ENCODE assay signal across 23 cellular contexts in genomic region chr3:29977360-29977759, GRCh38.
DNase-seq lines count a peak whose midpoint lies in the region; TF ChIP-seq lines count a peak whose summit lies in the region.
"Had no signal": no experiment of that assay in that cellular context is flagged by ENCODE, and none has a peak within 500 bp of the region (broad histone marks: within the 10 kb centered on the region; RNA-seq: fewer than 3 reads in every experiment).

No MANE protein-coding gene starts in this region.

- DNase-seq in AG10803 (ENCODE audit: low read depth) (peak; percentile 73), amniotic epithelial cell (ENCODE audit: low read depth) (peak; percentile 30), choroid plexus epithelial cell (ENCODE audit: low read depth) (peak; percentile 19), fibroblast of the aortic adventitia (ENCODE audit: low read depth) (peak; percentile 43), Ammon's horn (ENCODE audit: low spot score) (no peak), NCI-H1417 treated with DMSO at 0.1 percent for 48 hours (lab: John Stamatoyannopoulos, UW) (no peak), AML-193 (lab: John Stamatoyannopoulos, UW) (no peak), SIG-M5 (lab: John Stamatoyannopoulos, UW) (no peak)
- DNase-seq: 8988T; CD8-positive, alpha-beta T cell; DMS79 treated with DMSO at 0.1 percent for 48 hours; GF-D8; H7; NCI-H1048; NCI-H1417; NCI-H187; NCI-H2081 treated with DMSO at 0.1 percent for 48 hours; NCI-H2171 treated with DMSO at 0.1 percent for 48 hours; NCI-H446; NCI-H524 treated with DMSO at 0.1 percent for 48 hours; NCI-H82; PC-9 had no signal

- no peak overlapping the region for H3K4me3 ChIP-seq in AG10803 (ENCODE audit: low read length)
- H3K4me3 ChIP-seq in choroid plexus epithelial cell (ENCODE audit: low read depth, low read length): no peak overlapping the region
- H3K4me3 ChIP-seq in fibroblast of the aortic adventitia (ENCODE audit: low read depth, low read length): no peak overlapping the region
- H3K4me3 ChIP-seq: PC-9, SJSA1 had no signal

- TF ChIP-seq CTCF in AG10803 (conservative IDR thresholded peaks at IDR 0.05; ENCODE audit: low read length) (no peak), choroid plexus epithelial cell (conservative IDR thresholded peaks at IDR 0.05; ENCODE audit: low read depth, low read length) (no peak), fibroblast of the aortic adventitia (IDR thresholded peaks at IDR 0.05; ENCODE audit: insufficient read depth, low read length) (no peak)

Comparison
In these comparisons a context has a peak if more than half of its experiments do, and no peak if none do; other contexts are left out.
1. DNase-seq: peak in AG10803 (single experiment), amniotic epithelial cell (single experiment), choroid plexus epithelial cell (single experiment) and fibroblast of the aortic adventitia (single experiment); none in Ammon's horn (single experiment), NCI-H1417 treated with DMSO at 0.1 percent for 48 hours (single experiment), AML-193 (0 of 2) and SIG-M5 (single experiment).